In genomic region chr17:3961564-3962047, GRCh38 we compare ENCODE assay signal across 10 cellular contexts. TPM values are rescaled to one million over a fixed set of nuclear protein-coding genes. Genes with fewer than 3 reads are reported as not detected.
DNase-seq lines count a peak whose midpoint lies in the region; ATAC-seq and TF ChIP-seq lines count a peak whose summit lies in the region.
"Had no signal": no experiment of that assay in that cellular context is flagged by ENCODE, and none has a peak within 500 bp of the region (broad histone marks: within the 10 kb centered on the region; RNA-seq: fewer than 3 reads in every experiment).

No MANE protein-coding gene starts in this region.

- no peak for TF ChIP-seq POLR2A in IMR-90 (IDR thresholded peaks at IDR 0.05; ENCODE audit: low read depth, low read length)

- peaks cover 10% of the 10 kb centered on the region for H3K9me1 ChIP-seq in IMR-90 (ENCODE audit: insufficient read depth, low read length)

- H3K4me1 ChIP-seq in IMR-90 (ENCODE audit: control insufficient read depth, insufficient read depth, low read length) (peaks cover 19% of the 10 kb centered on the region), H9 (ENCODE audit: insufficient read depth, low read length) (peaks cover 3% of the 10 kb centered on the region; the same call in 1 of the 2 replicates), PC-9 (replicated peaks; ENCODE audit: insufficient read depth) (peaks cover 25% of the 10 kb centered on the region)

- peak overlapping the region; percentile 84 for H3K4me3 Mint-ChIP-seq in activated CD8-positive, alpha-beta T cell treated with anti-CD3 and anti-CD28 coated beads for 36 hours
- peak overlapping the region; percentile 88 for H3K4me3 Mint-ChIP-seq in natural killer cell
- H3K4me3 Mint-ChIP-seq in H9 = no peak overlapping the region

- peak; percentile 59 for DNase-seq in DMS53 (lab: John Stamatoyannopoulos, UW)
- DNase-seq in DMS53 treated with DMSO at 0.1 percent for 48 hours (lab: John Stamatoyannopoulos, UW; ENCODE audit: unreplicated experiment) = no peak
- DNase-seq in IMR-90 = no peak
- peak; percentile 65 for DNase-seq in activated CD8-positive, alpha-beta T cell treated with anti-CD3 and anti-CD28 coated beads for 36 hours
- DNase-seq in natural killer cell = no peak
- DNase-seq in kidney glomerular epithelial cell (lab: John Stamatoyannopoulos, UW) = no peak
- DNase-seq in H9 = no peak
- DNase-seq in PC-9 = no peak
- DNase-seq: tibial artery had no signal

- POLR2A ChIA-PET in IMR-90 (lab: Charles Lee; ENCODE audit: unreplicated experiment) (no interaction called here), PC-9 (lab: Charles Lee; ENCODE audit: unreplicated experiment) (no interaction called here)
- POLR2A ChIA-PET in activated CD8-positive, alpha-beta T cell treated with anti-CD3 and anti-CD28 coated beads for 36 hours (lab: Charles Lee) = interaction anchor here (1.0 to 2.0 kb wide), 3 partner anchors 18 to 50 kb away, joined by 3 to 5 read pairs (median 4); no protein-coding TSS in a partner anchor

- H3K27me3 ChIP-seq in IMR-90 (ENCODE audit: control insufficient read depth, insufficient read depth, low read length) = peaks cover 39% of the 10 kb centered on the region
- no peaks in the 10 kb centered on the region; the same call in 1 of the 2 replicates for H3K27me3 ChIP-seq in H9 (ENCODE audit: insufficient read depth, low read length)
- H3K27me3 ChIP-seq in PC-9 (ENCODE audit: insufficient read depth, low read depth) = no peaks in the 10 kb centered on the region

- H2BK12ac ChIP-seq in H9 (ENCODE audit: insufficient read length, low read depth, low read length) = no peak overlapping the region

- peak overlapping the region; percentile 66 for H3K27ac Mint-ChIP-seq in activated CD8-positive, alpha-beta T cell treated with anti-CD3 and anti-CD28 coated beads for 36 hours
- H3K27ac Mint-ChIP-seq in natural killer cell (peak overlapping the region; percentile 84 to 85), H9 (no peak overlapping the region)

- H4K20me1 ChIP-seq in IMR-90 (ENCODE audit: insufficient read depth, low read length) (no peaks in the 10 kb centered on the region), H9 (ENCODE audit: control insufficient read depth, insufficient read depth, insufficient read length) (no peaks in the 10 kb centered on the region), PC-9 (ENCODE audit: insufficient read depth) (no peaks in the 10 kb centered on the region)

- H3K79me2 ChIP-seq in H9 (ENCODE audit: insufficient read depth, low read length) = no peaks in the 10 kb centered on the region
- H3K79me2 ChIP-seq in PC-9 (ENCODE audit: low read depth) = no peaks in the 10 kb centered on the region

- BruUV-seq in IMR-90 (replicated peaks; lab: Mats Ljungman, UMichigan) (no TSS peak), PC-9 (replicated peaks; lab: Mats Ljungman, UMichigan) (no TSS peak)

- WGBS in IMR-90 (ENCODE audit: extremely low coverage in 2 of 2, insufficient read length in 1 of 2), 2 experiments = 20% methylated on average over 1 of the region's 5 CpGs; no CpG with 5 or more reads in 1 of the 2 experiments
- no CpG with 5 or more reads among the region's 5 CpGs for WGBS in H9 (ENCODE audit: extremely low coverage, insufficient read length, low lambda C conversion rate)

- H3K79me1 ChIP-seq in IMR-90 (ENCODE audit: low read depth in 1 of 2, low read length in 2 of 2) (no peaks in the 10 kb centered on the region), H9 (ENCODE audit: insufficient read depth, low read depth, low read length, poor library complexity, severe bottlenecking) (no peaks in the 10 kb centered on the region)

- H3K23ac ChIP-seq in IMR-90 (ENCODE audit: low read depth, low read length) (no peak overlapping the region), H9 (ENCODE audit: insufficient read length, low read depth, low read length) (no peak overlapping the region)

- H3K27ac ChIP-seq in IMR-90 (ENCODE audit: insufficient read depth, low read length) = no peak overlapping the region
- no peak overlapping the region for H3K27ac ChIP-seq in H9 (ENCODE audit: insufficient read length, low read depth, low read length)
- H3K27ac ChIP-seq in PC-9 = no peak overlapping the region
- H3K27ac ChIP-seq: 22Rv1, tibial artery had no signal

- H3K4me2 ChIP-seq in IMR-90 (ENCODE audit: low read depth, low read length) (no peak overlapping the region), H9 (ENCODE audit: insufficient read depth, insufficient read length, low read length) (no peak overlapping the region), PC-9 (no peak overlapping the region)

- no peak overlapping the region for H4K5ac ChIP-seq in IMR-90 (ENCODE audit: low read depth, low read length)
- no peak overlapping the region for H4K5ac ChIP-seq in H9 (ENCODE audit: insufficient read length, low read depth, low read length)

- no peak overlapping the region for H2AK5ac ChIP-seq in IMR-90 (ENCODE audit: low read depth, low read length)
- H2AK5ac ChIP-seq in H9 (ENCODE audit: insufficient read length, low read length) = no peak overlapping the region

- H2BK5ac ChIP-seq in IMR-90 (ENCODE audit: low read depth, low read length, poor library complexity, severe bottlenecking) (no peak overlapping the region), H9 (ENCODE audit: insufficient read length, low read length) (no peak overlapping the region)

- H3K9ac ChIP-seq in IMR-90 (ENCODE audit: low read depth, low read length) (no peak overlapping the region), H9 (ENCODE audit: extremely low read depth, insufficient read length, low read length) (no peak overlapping the region)

- dilution Hi-C loops in IMR-90 (cut with HindIII; ENCODE audit: low sequenced_read_pairs, unreplicated experiment) = no loop called here

- CTCF ChIA-PET in IMR-90 (lab: Yijun Ruan, JAX) (no interaction called here), PC-9 (lab: Charles Lee) (no interaction called here)
- CTCF ChIA-PET in activated CD8-positive, alpha-beta T cell treated with anti-CD3 and anti-CD28 coated beads for 36 hours (lab: Charles Lee) = interaction anchor here (0.9 to 2.8 kb wide), 3 partner anchors 9 to 50 kb away, joined by 3 to 8 read pairs (median 3); no protein-coding TSS in a partner anchor

- H2BK20ac ChIP-seq in IMR-90 (ENCODE audit: low read depth, low read length) = no peak overlapping the region
- H2BK20ac ChIP-seq in H9 (ENCODE audit: low read depth, low read length, poor library complexity, severe bottlenecking) = no peak overlapping the region

- no peak overlapping the region for H3K4me3 ChIP-seq in IMR-90 (ENCODE audit: insufficient read depth, low read depth, low read length)
- H3K4me3 ChIP-seq in PC-9 = no peak overlapping the region
- H3K4me3 ChIP-seq: tibial artery had no signal

- H3K4me1 Mint-ChIP-seq in activated CD8-positive, alpha-beta T cell treated with anti-CD3 and anti-CD28 coated beads for 36 hours (ENCODE audit: low read depth) = peaks cover 62% of the 10 kb centered on the region
- H3K4me1 Mint-ChIP-seq in natural killer cell (peaks cover 54 to 78% of the 10 kb centered on the region in 2 donors), H9 (peaks cover 37 to 44% of the 10 kb centered on the region in 2 experiments)

- no peak overlapping the region for H3K56ac ChIP-seq in IMR-90 (ENCODE audit: extremely low read depth, insufficient read depth, low read length)
- H3K56ac ChIP-seq in H9 (ENCODE audit: insufficient read length, low read depth, low read length) = no peak overlapping the region

- H3T11ph ChIP-seq in H9 (ENCODE audit: low read length) = no peak overlapping the region

- H3F3A ChIP-seq in PC-9 (ENCODE audit: insufficient read depth, low read depth) = peaks cover 40% of the 10 kb centered on the region

- no peaks in the 10 kb centered on the region for H3K9me3 Mint-ChIP-seq in activated CD8-positive, alpha-beta T cell treated with anti-CD3 and anti-CD28 coated beads for 36 hours
- H3K9me3 Mint-ChIP-seq in natural killer cell = no peaks in the 10 kb centered on the region
- no peaks in the 10 kb centered on the region for H3K9me3 Mint-ChIP-seq in H9

- H3K9me3 ChIP-seq in IMR-90 (ENCODE audit: control insufficient read depth, insufficient read depth, low read length) (no peaks in the 10 kb centered on the region), H9 (ENCODE audit: control insufficient read depth, low read depth, low read length) (no peaks in the 10 kb centered on the region), PC-9 (ENCODE audit: insufficient read depth, low read depth) (no peaks in the 10 kb centered on the region)
- H3K9me3 ChIP-seq: tibial artery had no signal

- H3K9me2 ChIP-seq in PC-9 (ENCODE audit: insufficient read depth) = no peaks in the 10 kb centered on the region

- no peak overlapping the region for H2BK120ac ChIP-seq in IMR-90 (ENCODE audit: low read depth, low read length)
- H2BK120ac ChIP-seq in H9 (ENCODE audit: low read depth, low read length, poor library complexity, severe bottlenecking) = no peak overlapping the region

- no peaks in the 10 kb centered on the region for H3K27me3 Mint-ChIP-seq in activated CD8-positive, alpha-beta T cell treated with anti-CD3 and anti-CD28 coated beads for 36 hours
- H3K27me3 Mint-ChIP-seq in natural killer cell (ENCODE audit: low read depth in 2 of 2) (no peaks in the 10 kb centered on the region), H9 (ENCODE audit: low read depth) (peaks cover 32% of the 10 kb centered on the region)

- H2AFZ ChIP-seq in IMR-90 (replicated peaks; ENCODE audit: low read length, poor library complexity) = no peak overlapping the region
- H2AFZ ChIP-seq in H9 (ENCODE audit: low read length) = no peak overlapping the region
- H2AFZ ChIP-seq in PC-9 = no peak overlapping the region

- no peak overlapping the region for H2BK15ac ChIP-seq in IMR-90 (ENCODE audit: low read depth, low read length)
- H2BK15ac ChIP-seq in H9 (ENCODE audit: low read depth, low read length) = no peak overlapping the region

- TF ChIP-seq RAD21 in IMR-90 (IDR thresholded peaks at IDR 0.05; ENCODE audit: low read length) = no peak

- H4K91ac ChIP-seq in IMR-90 (ENCODE audit: insufficient read depth, low read depth, low read length) (no peak overlapping the region), H9 (ENCODE audit: insufficient read length, low read depth, low read length) (no peak overlapping the region)

- in situ Hi-C loops in IMR-90 (cut with MboI; ENCODE audit: low sequenced_read_pairs) = no loop called here

- TF ChIP-seq CTCF in IMR-90 (conservative IDR thresholded peaks at IDR 0.05; ENCODE audit: low read depth, low read length) (no peak), natural killer cell (IDR thresholded peaks at IDR 0.05) (no peak), H9 (conservative IDR thresholded peaks at IDR 0.05) (no peak), PC-9 (conservative IDR thresholded peaks at IDR 0.05) (no peak)
- no peak for TF ChIP-seq CTCF in activated CD8-positive, alpha-beta T cell treated with anti-CD3 and anti-CD28 coated beads for 36 hours (IDR thresholded peaks at IDR 0.05)

- H3K4ac ChIP-seq in IMR-90 (ENCODE audit: low read depth, low read length) (0 out of 2 replicates have a peak overlapping the region, but pooled peaks have one; percentile 30), H9 (ENCODE audit: low read depth, low read length) (no peak overlapping the region)

- intact Hi-C loops in IMR-90 (cut with micrococcal nuclease) = no loop called here
- intact Hi-C loops in activated CD8-positive, alpha-beta T cell treated with anti-CD3 and anti-CD28 coated beads for 36 hours (cut with micrococcal nuclease) = loop anchor here (2.0 to 5.0 kb wide), 2 partner anchors 41 to 47 kb away; no protein-coding TSS in a partner anchor
- intact Hi-C loops in natural killer cell (cut with micrococcal nuclease) = loop anchor here (5.0 kb wide), 1 partner anchor 69 kb away; the partner anchor contains the start of gene CAMKK1
- intact Hi-C loops in PC-9 (cut with micrococcal nuclease; ENCODE audit: unreplicated experiment) = no loop called here

- no peak overlapping the region for H2AK9ac ChIP-seq in IMR-90 (replicated peaks; ENCODE audit: low read depth, low read length, poor library complexity)

- H3K14ac ChIP-seq in IMR-90 (replicated peaks; ENCODE audit: low read depth, low read length) (no peak overlapping the region), H9 (ENCODE audit: insufficient read depth, low read length) (no peak overlapping the region; the same call in 1 of the 2 replicates)

- no peak overlapping the region for H4K8ac ChIP-seq in IMR-90 (ENCODE audit: low read depth in 2 of 2, low read length in 2 of 2)
- no peak overlapping the region for H4K8ac ChIP-seq in H9 (replicated peaks; ENCODE audit: insufficient read length, low read depth, low read length)

- peaks cover 7% of the 10 kb centered on the region for H3K36me3 Mint-ChIP-seq in activated CD8-positive, alpha-beta T cell treated with anti-CD3 and anti-CD28 coated beads for 36 hours (ENCODE audit: low read depth)
- H3K36me3 Mint-ChIP-seq in natural killer cell (no peaks in the 10 kb centered on the region), H9 (ENCODE audit: insufficient read depth in 1 of 3, low read depth in 3 of 3) (no peaks in the 10 kb centered on the region)

- H3K36me3 ChIP-seq in IMR-90 (ENCODE audit: control insufficient read depth, insufficient read depth, low read length) (no peaks in the 10 kb centered on the region), PC-9 (ENCODE audit: low read depth) (no peaks in the 10 kb centered on the region)
- H3K36me3 ChIP-seq: tibial artery had no signal

- peaks cover 3% of the 10 kb centered on the region for H3K23me2 ChIP-seq in H9 (ENCODE audit: insufficient read length, low read depth, low read length, poor library complexity, severe bottlenecking)

- H3K18ac ChIP-seq in IMR-90 (ENCODE audit: low read depth, low read length) (no peak overlapping the region), H9 (ENCODE audit: insufficient read length, low read depth, low read length) (no peak overlapping the region)

- ATAC-seq in IMR-90 (ENCODE audit: low read depth) = no peak
- peak; percentile 19 for ATAC-seq in activated CD8-positive, alpha-beta T cell treated with anti-CD3 and anti-CD28 coated beads for 36 hours
- peak in 2 of 3 donors; percentile 14 to 25 for ATAC-seq in natural killer cell

RNA-seq across cellular contexts. Expression of gene ATP2A3, which starts 2.6 kb away (rescaled TPM):
- total RNA-seq in IMR-90 (2012; rRNA removed) = 0.18 and 0.28 TPM in 2 replicates
- 0.63 and 0.76 TPM in 2 replicates for polyA plus RNA-seq in IMR-90 (2012; rRNA removed)
- polyA plus RNA-seq in IMR-90 (2012; cell fraction: cytosol; rRNA removed) = 0.56 and 1.3 TPM in 2 replicates
- 2.3 and 3.6 TPM in 2 replicates for polyA plus RNA-seq in IMR-90 (2012; cell fraction: nucleus; rRNA removed; ENCODE audit: low replicate concordance)
- total RNA-seq in activated CD8-positive, alpha-beta T cell treated with anti-CD3 and anti-CD28 coated beads for 36 hours = 100 to 1,000 TPM; 113 to 117 TPM
- 100 to 1,000 TPM; 326 to 397 (median 377) TPM for total RNA-seq in natural killer cell
- total RNA-seq in H9 (2021) = 13.3 and 14.6 TPM in 2 replicates
- total RNA-seq in PC-9 (2021) = 4.4 and 9.6 TPM in 2 replicates

RNA-seq across cellular contexts. Expression of gene P2RX1, which starts 45.3 kb away (rescaled TPM):
- total RNA-seq in IMR-90 (2012; rRNA removed) (not detected in 2 replicates), natural killer cell (10 to 100 TPM in 2 of 3 donors, 1 to 10 TPM in 1; 2.3 to 15.3 (median 13.4) TPM), H9 (2021) (0.09 TPM in 1 of 2 replicates, not detected in the other), PC-9 (2021) (not detected in 2 replicates)
- not detected in 2 replicates for polyA plus RNA-seq in IMR-90 (2012; rRNA removed)
- polyA plus RNA-seq in IMR-90 (2012; cell fraction: cytosol; rRNA removed) = not detected in 2 replicates
- 0.09 and 0.10 TPM in 2 replicates for polyA plus RNA-seq in IMR-90 (2012; cell fraction: nucleus; rRNA removed; ENCODE audit: low replicate concordance)
- 1 to 10 TPM in 1 of 2 experiments, under 1 TPM in 1; 0.43 to 1.7 TPM for total RNA-seq in activated CD8-positive, alpha-beta T cell treated with anti-CD3 and anti-CD28 coated beads for 36 hours

Comparison
In these comparisons a context has a peak if more than half of its experiments do, and no peak if none do; other contexts are left out.
1. DNase-seq: peak in DMS53 (single experiment) and activated CD8-positive, alpha-beta T cell treated with anti-CD3 and anti-CD28 coated beads for 36 hours (single experiment); none in DMS53 treated with DMSO at 0.1 percent for 48 hours (single experiment), IMR-90 (single experiment), natural killer cell (single experiment), kidney glomerular epithelial cell (single experiment), H9 (single experiment) and PC-9 (0 of 2).
2. H3K27ac Mint-ChIP-seq: peak in activated CD8-positive, alpha-beta T cell treated with anti-CD3 and anti-CD28 coated beads for 36 hours (single experiment) and natural killer cell (2 of 2); none in H9 (0 of 3).
3. H3K4me3 Mint-ChIP-seq: peak in activated CD8-positive, alpha-beta T cell treated with anti-CD3 and anti-CD28 coated beads for 36 hours (single experiment) and natural killer cell (single experiment); none in H9 (0 of 2).
4. intact Hi-C loops: an anchor here in activated CD8-positive, alpha-beta T cell treated with anti-CD3 and anti-CD28 coated beads for 36 hours (2.0 to 5.0 kb wide) and natural killer cell (5.0 kb wide); none called in IMR-90 and PC-9.